In genomic region chr1:145708063-145708462, GRCh38 we compare ENCODE assay signal across 1 cellular context.
TF ChIP-seq lines count a peak whose summit lies in the region.

No MANE protein-coding gene starts in this region.

TF ChIP-seq in HEK293, 187 proteins besides CTCF, POLR2A, EP300 and RAD21 (continued from another document):
- TF ChIP-seq ZBTB49 (tag by site-specific recombination; IDR thresholded peaks at IDR 0.05; ENCODE audit: low read depth): no peak
- peak; percentile 87 for TF ChIP-seq EGR2 (tag by site-specific recombination; IDR thresholded peaks at IDR 0.05; ENCODE audit: low read depth)
- TF ChIP-seq, protein P1, sequence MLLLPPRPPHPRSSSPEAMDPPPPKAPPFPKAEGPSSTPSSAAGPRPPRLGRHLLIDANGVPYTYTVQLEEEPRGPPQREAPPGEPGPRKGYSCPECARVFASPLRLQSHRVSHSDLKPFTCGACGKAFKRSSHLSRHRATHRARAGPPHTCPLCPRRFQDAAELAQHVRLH (tag by site-specific recombination; IDR thresholded peaks at IDR 0.05): no peak
TF ChIP-seq in HEK293: peak in this region for 3.
